ENCODE assay signal across 10 cellular contexts in genomic region chr14:38042356-38042755, GRCh38.
DNase-seq lines count a peak whose midpoint lies in the region; ATAC-seq and TF ChIP-seq lines count a peak whose summit lies in the region.
"Had no signal": no experiment of that assay in that cellular context is flagged by ENCODE, and none has a peak within 500 bp of the region (broad histone marks: within the 10 kb centered on the region; RNA-seq: fewer than 3 reads in every experiment).

No MANE protein-coding gene starts in this region.

- DNase-seq in EL, result peak; percentile 90
- peak; percentile 52 for DNase-seq in RKO (ENCODE audit: low spot score)
- DNase-seq in fibroblast of mammary gland (ENCODE audit: low read depth), result peak; percentile 51
- DNase-seq in retinal pigment epithelial cell (ENCODE audit: low read depth), result peak; percentile 52
- DNase-seq in activated T-cell treated with anti-CD3 and anti-CD28 coated beads for 4 hours, result no peak
- no peak for DNase-seq in C1 segment of cervical spinal cord (lab: John Stamatoyannopoulos, UW)

- TF ChIP-seq CTCF in fibroblast of mammary gland (conservative IDR thresholded peaks at IDR 0.05; ENCODE audit: control insufficient read depth, insufficient read depth, low read depth, low read length) (no peak), retinal pigment epithelial cell (conservative IDR thresholded peaks at IDR 0.05; ENCODE audit: low read depth, low read length) (no peak)

- H3K4me3 ChIP-seq in fibroblast of mammary gland (ENCODE audit: control insufficient read depth, low read depth, low read length) (no peak overlapping the region), retinal pigment epithelial cell (ENCODE audit: low read length) (no peak overlapping the region)
- H3K4me3 ChIP-seq: esophagus muscularis mucosa had no signal

- ATAC-seq in HG02884 (IDR thresholded peaks at IDR 0.05; ENCODE audit: unreplicated experiment), result no peak
- no peak for ATAC-seq in HG03520 (IDR thresholded peaks at IDR 0.05; ENCODE audit: unreplicated experiment)
- ATAC-seq: stimulated activated effector memory CD8-positive, alpha-beta T cell treated with anti-CD3 and anti-CD28 coated beads, Interleukin-12 subunit alpha, Interleukin-12 subunit beta, amount 100 ng/mL, for 72 hours had no signal

Comparison
In these comparisons a context has a peak if more than half of its experiments do, and no peak if none do; other contexts are left out.
1. DNase-seq: peak in EL (single experiment), RKO (single experiment), fibroblast of mammary gland (single experiment) and retinal pigment epithelial cell (single experiment); none in activated T-cell treated with anti-CD3 and anti-CD28 coated beads for 4 hours (single experiment) and C1 segment of cervical spinal cord (0 of 14).